In genomic region chr20:53522696-53523095, GRCh38 we compare ENCODE assay signal across 29 cellular contexts.
"Had no signal": no experiment of that assay in that cellular context is flagged by ENCODE, and none has a peak within 500 bp of the region (broad histone marks: within the 10 kb centered on the region; RNA-seq: fewer than 3 reads in every experiment).

No MANE protein-coding gene starts in this region.

- H3K9me3 ChIP-seq: adrenal gland, body of pancreas, breast epithelium, MG63, SJSA1, SK-N-SH had no signal

- H3K9ac ChIP-seq: SK-N-SH had no signal

- H3K36me3 ChIP-seq: adrenal gland, breast epithelium, MG63, SJSA1 had no signal

- H3K4me1 ChIP-seq: adrenal gland, body of pancreas, breast epithelium, SJSA1 had no signal

- DNase-seq: activated CD4-positive, alpha-beta memory T cell treated with anti-CD3 and anti-CD28 coated beads for 36 hours; activated CD4-positive, alpha-beta T cell treated with anti-CD3 and anti-CD28 coated beads for 4 hours; activated CD4-positive, alpha-beta T cell treated with anti-CD3 and anti-CD28 coated beads, Interleukin-2, amount 50 U/mL, for 1 hour; activated CD4-positive, CD25-positive, alpha-beta regulatory T cell treated with anti-CD3 and anti-CD28 coated beads, Interleukin-2, amount 50 U/mL, for 72 hours; activated gamma-delta T cell treated with Interleukin-2 at 50 U/mL for 16 hours; activated naive CD4-positive, alpha-beta T cell treated with anti-CD3 and anti-CD28 coated beads for 36 hours; activated T-cell treated with anti-CD3 and anti-CD28 coated beads for 4 hours; activated T-cell treated with anti-CD3 and anti-CD28 coated beads, Interleukin-2, amount 50 U/mL, for 4 hours; adrenal gland; body of pancreas; Kasumi-1; KG1; MG63; MV-4-11; NCI-H1092; NCI-H1436 treated with DMSO at 0.1 percent for 48 hours; NCI-H1694 treated with DMSO at 0.1 percent for 48 hours; NCI-H2029; NCI-H345; NCI-H524 treated with DMSO at 0.1 percent for 48 hours; OCI-M1; SHP77 treated with DMSO at 0.1 percent for 48 hours; SK-N-SH had no signal

- FAIRE-seq: astrocyte, TTC549 had no signal

- H3K4me2 ChIP-seq: SK-N-SH had no signal

- H3K4me3 ChIP-seq: adrenal gland, body of pancreas, breast epithelium, MG63, SJSA1 had no signal

- ATAC-seq: activated naive CD4-positive, alpha-beta T cell treated with anti-CD3 and anti-CD28 coated beads, Interleukin-2, amount 50 U/mL, for 72 hours; activated T-cell treated with anti-CD3 and anti-CD28 coated beads, Interleukin-2, amount 50 U/mL, for 4 hours; body of pancreas; WTC11 had no signal

- H3K27ac ChIP-seq: adrenal gland, body of pancreas, breast epithelium, SJSA1 had no signal

- H3K27me3 ChIP-seq: adrenal gland, body of pancreas, breast epithelium, MG63, SJSA1 had no signal
